ENCODE assay signal across 20 cellular contexts in genomic region chr4:32417113-32417704, GRCh38.
A peak's percentile ranks its signal among the peaks of the same experiment; 100 is the strongest.
DNase-seq lines count a peak whose midpoint lies in the region; ATAC-seq, FAIRE-seq and TF ChIP-seq lines count a peak whose summit lies in the region.
"Had no signal": no experiment of that assay in that cellular context is flagged by ENCODE, and none has a peak within 500 bp of the region (broad histone marks: within the 10 kb centered on the region; RNA-seq: fewer than 3 reads in every experiment).

No MANE protein-coding gene starts in this region.

- H3K27me3 ChIP-seq in A673 (replicated peaks; ENCODE audit: insufficient read depth, low read depth, low read length, poor library complexity) (no peaks in the 10 kb centered on the region), astrocyte (ENCODE audit: insufficient read depth, low read length) (no peaks in the 10 kb centered on the region), colonic mucosa (no peaks in the 10 kb centered on the region)
- H3K27me3 ChIP-seq: sigmoid colon, uterus had no signal

- no peak overlapping the region for H2AFZ ChIP-seq in astrocyte (ENCODE audit: low read depth, low read length)

- H3K4me3 Mint-ChIP-seq in astrocyte (ENCODE audit: unreplicated experiment) (no peak overlapping the region), glutamatergic neuron (ENCODE audit: unreplicated experiment) (no peak overlapping the region)
- H3K4me3 Mint-ChIP-seq: activated naive CD8-positive, alpha-beta T cell treated with anti-CD3 and anti-CD28 coated beads, Interleukin-2, amount 50 U/mL, for 24 hours; central memory CD8-positive, alpha-beta T cell had no signal

- BruUV-seq in A673 (replicated peaks; lab: Mats Ljungman, UMichigan): no TSS peak

- H3K9me3 Mint-ChIP-seq in astrocyte (ENCODE audit: unreplicated experiment): peaks cover 3% of the 10 kb centered on the region
- H3K9me3 Mint-ChIP-seq in glutamatergic neuron (ENCODE audit: unreplicated experiment): peaks cover 2% of the 10 kb centered on the region

- H3K4me2 ChIP-seq in astrocyte (ENCODE audit: low read length): no peak overlapping the region

- no peaks in the 10 kb centered on the region for H3K4me1 ChIP-seq in A673 (ENCODE audit: insufficient read depth, low read length, poor library complexity, severe bottlenecking)
- no peaks in the 10 kb centered on the region for H3K4me1 ChIP-seq in astrocyte (ENCODE audit: insufficient read depth, low read length)
- H3K4me1 ChIP-seq in colonic mucosa: no peaks in the 10 kb centered on the region
- H3K4me1 ChIP-seq: sigmoid colon, uterus had no signal

- ATAC-seq in HG03135 (IDR thresholded peaks at IDR 0.05; ENCODE audit: unreplicated experiment): no peak
- ATAC-seq: activated naive CD8-positive, alpha-beta T cell treated with anti-CD3 and anti-CD28 coated beads, Interleukin-2, amount 50 U/mL, for 24 hours; GM12878 had no signal

- no peak overlapping the region for H3K9ac ChIP-seq in astrocyte (ENCODE audit: low read length)
- H3K9ac ChIP-seq in colonic mucosa (ENCODE audit: low read depth in 2 of 2, low read length in 2 of 2): no peak overlapping the region

- H3K36me3 Mint-ChIP-seq in astrocyte (ENCODE audit: low read depth, unreplicated experiment): no peaks in the 10 kb centered on the region
- H3K36me3 Mint-ChIP-seq in glutamatergic neuron (ENCODE audit: unreplicated experiment): peaks cover 3% of the 10 kb centered on the region

- H3K27me3 Mint-ChIP-seq in astrocyte (ENCODE audit: low read depth, unreplicated experiment) (no peaks in the 10 kb centered on the region), glutamatergic neuron (ENCODE audit: unreplicated experiment) (no peaks in the 10 kb centered on the region)
- H3K27me3 Mint-ChIP-seq: activated naive CD8-positive, alpha-beta T cell treated with anti-CD3 and anti-CD28 coated beads, Interleukin-2, amount 50 U/mL, for 24 hours; central memory CD8-positive, alpha-beta T cell had no signal

- POLR2A ChIA-PET in A673 (lab: Charles Lee; ENCODE audit: low non-redundant PET): no interaction called here

- H3K4me3 ChIP-seq in A673 (ENCODE audit: low read depth, low read length, poor library complexity, severe bottlenecking): no peak overlapping the region
- H3K4me3 ChIP-seq in astrocyte (ENCODE audit: insufficient read depth, low read depth, low read length): no peak overlapping the region
- no peak overlapping the region for H3K4me3 ChIP-seq in colonic mucosa
- H3K4me3 ChIP-seq: GM12878, sigmoid colon, uterus had no signal

- no peaks in the 10 kb centered on the region for H4K20me1 ChIP-seq in astrocyte (ENCODE audit: insufficient read depth, low read length)

- H3K4me1 Mint-ChIP-seq in astrocyte (ENCODE audit: low read depth, unreplicated experiment) (no peaks in the 10 kb centered on the region), glutamatergic neuron (ENCODE audit: low read depth, unreplicated experiment) (no peaks in the 10 kb centered on the region)
- H3K4me1 Mint-ChIP-seq: activated naive CD8-positive, alpha-beta T cell treated with anti-CD3 and anti-CD28 coated beads, Interleukin-2, amount 50 U/mL, for 24 hours; central memory CD8-positive, alpha-beta T cell had no signal

- H3K79me2 ChIP-seq in astrocyte (ENCODE audit: insufficient read depth, low read length): no peaks in the 10 kb centered on the region

- FAIRE-seq in astrocyte (lab: Jason Lieb, UNC): no peak
- FAIRE-seq: G401.6, GM12878 had no signal

- H3K9me3 ChIP-seq in A673 (ENCODE audit: low read depth, low read length, poor library complexity, severe bottlenecking) (no peaks in the 10 kb centered on the region), astrocyte (ENCODE audit: insufficient read depth, low read depth, low read length) (no peaks in the 10 kb centered on the region), colonic mucosa (no peaks in the 10 kb centered on the region)
- H3K9me3 ChIP-seq: sigmoid colon, uterus had no signal

- intact Hi-C loops in A673 (cut with micrococcal nuclease; ENCODE audit: unreplicated experiment) (no loop called here), colonic mucosa (cut with DNase I) (no loop called here)

- CTCF ChIA-PET in A673 (lab: Charles Lee): no interaction called here

- H3K36me3 ChIP-seq in A673 (ENCODE audit: insufficient read depth, low read length, poor library complexity, severe bottlenecking) (no peaks in the 10 kb centered on the region), astrocyte (ENCODE audit: insufficient read depth, low read length) (no peaks in the 10 kb centered on the region), colonic mucosa (no peaks in the 10 kb centered on the region)
- H3K36me3 ChIP-seq: sigmoid colon, uterus had no signal

- no peak overlapping the region for H3K27ac ChIP-seq in A673 (ENCODE audit: low read depth, low read length, poor library complexity, severe bottlenecking)
- no peak overlapping the region for H3K27ac ChIP-seq in astrocyte (ENCODE audit: low read depth, low read length)
- no peak overlapping the region for H3K27ac ChIP-seq in colonic mucosa
- H3K27ac ChIP-seq: sigmoid colon, uterus had no signal

- DNase-seq in A673 (ENCODE audit: low spot score): no peak
- no peak for DNase-seq in astrocyte (ENCODE audit: low read depth)
- no peak for DNase-seq in glutamatergic neuron
- no peak for DNase-seq in NCI-H226
- no peak for DNase-seq in colonic mucosa
- DNase-seq in NCI-H1048 (lab: John Stamatoyannopoulos, UW): no peak
- DNase-seq: activated CD4-positive, alpha-beta T cell treated with anti-CD3 and anti-CD28 coated beads for 1 hour; activated naive CD8-positive, alpha-beta T cell treated with anti-CD3 and anti-CD28 coated beads, Interleukin-2, amount 50 U/mL, for 24 hours; foreskin melanocyte; occipital lobe; Right ventricle myocardium superior; sigmoid colon; stimulated activated CD4-positive, alpha-beta T cell treated with anti-CD3 and anti-CD28 coated beads, Interleukin-2, amount 100 ng/mL, for 24 hours; uterus had no signal

- TF ChIP-seq CTCF in A673 (conservative IDR thresholded peaks at IDR 0.05; ENCODE audit: low read depth, low read length): peak; percentile 45
- TF ChIP-seq CTCF in LNCAP (IDR thresholded peaks at IDR 0.05): peak; percentile 38
- peak; percentile 27 for TF ChIP-seq CTCF in astrocyte (IDR thresholded peaks at IDR 0.05; ENCODE audit: insufficient read depth, low read depth, low read length)
- peak; percentile 35 for TF ChIP-seq CTCF in glutamatergic neuron (IDR thresholded peaks at IDR 0.05; ENCODE audit: partially characterized antibody, unreplicated experiment)
- no peak for TF ChIP-seq CTCF in colonic mucosa (IDR thresholded peaks at IDR 0.05)

- H3K27ac Mint-ChIP-seq in astrocyte (ENCODE audit: unreplicated experiment) (no peak overlapping the region), glutamatergic neuron (ENCODE audit: unreplicated experiment) (no peak overlapping the region)
- H3K27ac Mint-ChIP-seq: activated naive CD8-positive, alpha-beta T cell treated with anti-CD3 and anti-CD28 coated beads, Interleukin-2, amount 50 U/mL, for 24 hours; activated T-helper 2 cell treated with anti-CD3 and anti-CD28 coated beads, Interferon-gamma antibody, Interleukin-2, Interleukin-4, amounts not matched to agents 10 μg/mL and 5 μg/mL and 100 μg/mL, durations not matched to agents 14 hours and 24 hours and 36 hours had no signal
